ENCODE assay signal across 15 cellular contexts in genomic region chr10:24726626-24727025, GRCh38. TPM values are rescaled to one million over a fixed set of nuclear protein-coding genes. Genes with fewer than 3 reads are reported as not detected.
A peak's percentile ranks its signal among the peaks of the same experiment; 100 is the strongest.
DNase-seq lines count a peak whose midpoint lies in the region; ATAC-seq and TF ChIP-seq lines count a peak whose summit lies in the region.
"Had no signal": no experiment of that assay in that cellular context is flagged by ENCODE, and none has a peak within 500 bp of the region (broad histone marks: within the 10 kb centered on the region; RNA-seq: fewer than 3 reads in every experiment).

No MANE protein-coding gene starts in this region.

- peaks cover 27 to 45% (median 41%) of the 10 kb centered on the region in 10 experiments for H3K4me1 ChIP-seq in BLaER1 treated with 17β-estradiol and CSF1 and Interleukin-3, amounts not matched to agents 10 nM and 100 nM
- H3K4me1 ChIP-seq in uterus, result no peaks in the 10 kb centered on the region

- TF ChIP-seq POLR2A in uterus (IDR thresholded peaks at IDR 0.05), result no peak

- peak overlapping the region; percentile 53 to 95 (median 75) for H3K4me2 ChIP-seq in BLaER1 treated with 17β-estradiol and CSF1 and Interleukin-3, amounts not matched to agents 10 nM and 100 nM

- no peak for TF ChIP-seq CTCF in epithelial cell of esophagus (IDR thresholded peaks at IDR 0.05; ENCODE audit: insufficient read depth, low read depth, low read length, missing control alignments)
- TF ChIP-seq CTCF in type B pancreatic cell (conservative IDR thresholded peaks at IDR 0.05), result no peak
- TF ChIP-seq CTCF in uterus (IDR thresholded peaks at IDR 0.05), result no peak

- intact Hi-C loops in uterus (cut with DNase I; ENCODE audit: low total_unique reads), result loop anchor here (10.0 kb wide), 1 partner anchor 228 kb away; the partner anchor contains the start of gene PRTFDC1
- intact Hi-C loops in Right ventricle myocardium inferior (cut with DNase I), result loop anchor here (10.0 kb wide), 1 partner anchor 258 kb away; no protein-coding TSS in a partner anchor

- no peak overlapping the region for H3K4me3 Mint-ChIP-seq in type B pancreatic cell
- H3K4me3 Mint-ChIP-seq: HFFc6 had no signal

- H3K4me1 Mint-ChIP-seq in type B pancreatic cell (ENCODE audit: unreplicated experiment), result no peaks in the 10 kb centered on the region

- H3K27ac ChIP-seq in BLaER1 treated with 17β-estradiol and CSF1 and Interleukin-3, amounts not matched to agents 10 nM and 100 nM, result peak overlapping the region in 8 of 11 experiments; percentile 56 to 86 (median 75); a peak in 16 of 22 replicates
- H3K27ac ChIP-seq in uterus, result no peak overlapping the region
- H3K27ac ChIP-seq: C4-2B had no signal

- H3K9ac ChIP-seq in BLaER1 treated with 17β-estradiol and CSF1 and Interleukin-3, amounts not matched to agents 10 nM and 100 nM, result peak overlapping the region in 6 of 11 experiments; percentile 14 to 69 (median 38); a peak in 8 of 22 replicates

- H3K9me3 Mint-ChIP-seq in type B pancreatic cell, result no peaks in the 10 kb centered on the region
- H3K9me3 Mint-ChIP-seq: HFFc6, IgD-negative memory B cell had no signal

- no peak for ATAC-seq in Right ventricle myocardium inferior

- H3K9me3 ChIP-seq in BLaER1 treated with 17β-estradiol and CSF1 and Interleukin-3, amounts not matched to agents 10 nM and 100 nM (replicated peaks in 1 of 11), result no peaks in the 10 kb centered on the region
- no peaks in the 10 kb centered on the region for H3K9me3 ChIP-seq in uterus

- H3K36me3 ChIP-seq in BLaER1 treated with 17β-estradiol and CSF1 and Interleukin-3, amounts not matched to agents 10 nM and 100 nM, result peaks cover under 1 to 2% (median 2%) of the 10 kb centered on the region in 11 experiments; a peak in 17 of 22 replicates
- H3K36me3 ChIP-seq in uterus, result no peaks in the 10 kb centered on the region

- no peaks in the 10 kb centered on the region for H3K27me3 ChIP-seq in BLaER1 treated with 17β-estradiol and CSF1 and Interleukin-3, amounts not matched to agents 10 nM and 100 nM
- H3K27me3 ChIP-seq in uterus, result no peaks in the 10 kb centered on the region

- H3K27ac Mint-ChIP-seq in type B pancreatic cell, result peak overlapping the region; percentile 37
- H3K27ac Mint-ChIP-seq: HFFc6 had no signal

- H4K20me1 ChIP-seq in BLaER1 treated with 17β-estradiol and CSF1 and Interleukin-3, amounts not matched to agents 10 nM and 100 nM, result peaks cover 2 to 11% (median 7%) of the 10 kb centered on the region in 11 experiments; a peak in 21 of 22 replicates

- no peak overlapping the region for H3K4me3 ChIP-seq in BLaER1 treated with 17β-estradiol and CSF1 and Interleukin-3, amounts not matched to agents 10 nM and 100 nM
- no peak overlapping the region for H3K4me3 ChIP-seq in epithelial cell of esophagus (ENCODE audit: low read length)
- no peak overlapping the region for H3K4me3 ChIP-seq in uterus

- peak; percentile 30 for DNase-seq in NCI-H1105 treated with DMSO at 0.1 percent for 48 hours (lab: John Stamatoyannopoulos, UW)
- DNase-seq in NCI-H1105 (lab: John Stamatoyannopoulos, UW), result no peak
- DNase-seq in epithelial cell of esophagus (ENCODE audit: low read depth), result peak; percentile 65
- DNase-seq in type B pancreatic cell (ENCODE audit: extremely low spot score, unreplicated experiment), result no peak
- no peak for DNase-seq in uterus
- no peak for DNase-seq in Right ventricle myocardium inferior (ENCODE audit: missing footprints)
- DNase-seq: ACHN; CD4-positive, alpha-beta memory T cell; DND-41; GDM1; HCEC 1CT; HFFc6 had no signal

- H3K27me3 Mint-ChIP-seq in type B pancreatic cell, result no peaks in the 10 kb centered on the region
- H3K27me3 Mint-ChIP-seq: CD4-positive, alpha-beta memory T cell; IgD-negative memory B cell had no signal

- H3K36me3 Mint-ChIP-seq in type B pancreatic cell, result no peaks in the 10 kb centered on the region
- H3K36me3 Mint-ChIP-seq: IgD-negative memory B cell had no signal

RNA-seq across cellular contexts. Expression of gene ARHGAP21, which starts 2.9 kb away (rescaled TPM):
- 53.9 and 69.7 TPM in 2 replicates for total RNA-seq in type B pancreatic cell (ENCODE audit: low replicate concordance)
- total RNA-seq in uterus, result 100 to 1,000 TPM in 2 of 4 donors, 10 to 100 TPM in 2; 90.4 to 168 (median 124) TPM
- total RNA-seq in Right ventricle myocardium inferior, result 48.4 TPM

Comparison
In these comparisons a context has a peak if more than half of its experiments do, and no peak if none do; other contexts are left out.
1. DNase-seq: peak in NCI-H1105 treated with DMSO at 0.1 percent for 48 hours (single experiment) and epithelial cell of esophagus (single experiment); none in NCI-H1105 (single experiment), type B pancreatic cell (single experiment), uterus (0 of 2) and Right ventricle myocardium inferior (single experiment).
2. H3K27ac ChIP-seq: peak in BLaER1 treated with 17β-estradiol and CSF1 and Interleukin-3, amounts not matched to agents 10 nM and 100 nM (8 of 11); none in uterus (0 of 2).